Comparison of ENCODE assay signal across 37 cellular contexts in genomic region chr6:32457054-32457453, GRCh38. TPM values are rescaled to one million over a fixed set of nuclear protein-coding genes. Genes with fewer than 3 reads are reported as not detected.
"Had no signal": no experiment of that assay in that cellular context is flagged by ENCODE, and none has a peak within 500 bp of the region (broad histone marks: within the 10 kb centered on the region; RNA-seq: fewer than 3 reads in every experiment).

No MANE protein-coding gene starts in this region.

- H3K4me3 ChIP-seq: adrenal gland, ascending aorta, body of pancreas, breast epithelium, cardiac muscle cell had no signal

- H3K27me3 ChIP-seq: adrenal gland, ascending aorta, body of pancreas, brain microvascular endothelial cell, cardiac muscle cell had no signal

- H3K36me3 ChIP-seq: adrenal gland, ascending aorta, brain microvascular endothelial cell, breast epithelium, cardiac muscle cell had no signal

- H3K27ac ChIP-seq: adrenal gland, ascending aorta, body of pancreas, brain microvascular endothelial cell, breast epithelium, cardiac muscle cell had no signal

- H3K4me1 ChIP-seq: adrenal gland, ascending aorta, body of pancreas, breast epithelium had no signal

- ATAC-seq: activated naive CD4-positive, alpha-beta T cell treated with anti-CD3 and anti-CD28 coated beads, Interleukin-2, amount 50 U/mL, for 72 hours; activated naive CD8-positive, alpha-beta T cell treated with anti-CD3 and anti-CD28 coated beads, Interleukin-2, amount 50 U/mL, for 24 hours; activated T-cell treated with anti-CD3 and anti-CD28 coated beads, Interleukin-2, amount 50 U/mL, for 4 hours; activated T-cell treated with anti-CD3 and anti-CD28 coated beads, Interleukin-2, amount 50 U/mL, for 72 hours; activated T-helper 17 cell treated with anti-CD3 and anti-CD28 coated beads, Interleukin-2, amount 50 U/mL, for 72 hours; body of pancreas had no signal

- H3K9me3 ChIP-seq: adrenal gland, ascending aorta, body of pancreas, breast epithelium had no signal

- DNase-seq: activated effector memory CD4-positive, alpha-beta T cell treated with anti-CD3 and anti-CD28 coated beads, Interleukin-2, amount 50 U/mL, for 16 hours; activated effector memory CD4-positive, alpha-beta T cell treated with Interleukin-2 at 50 U/mL for 16 hours; activated gamma-delta T cell; activated gamma-delta T cell treated with Interleukin-2 at 50 U/mL for 16 hours; activated naive CD4-positive, alpha-beta T cell; activated naive CD4-positive, alpha-beta T cell treated with anti-CD3 and anti-CD28 coated beads for 36 hours; activated naive CD4-positive, alpha-beta T cell treated with anti-CD3 and anti-CD28 coated beads, Interleukin-2, amount 10 ng/mL, durations not matched to agents 7 days and 5 days; activated naive CD4-positive, alpha-beta T cell treated with anti-CD3 and anti-CD28 coated beads, Interleukin-2, amount 50 U/mL, for 16 hours; activated naive CD4-positive, alpha-beta T cell treated with Interleukin-2 at 50 U/mL for 16 hours; activated naive CD8-positive, alpha-beta T cell treated with anti-CD3 and anti-CD28 coated beads for 36 hours; activated naive CD8-positive, alpha-beta T cell treated with anti-CD3 and anti-CD28 coated beads, Interleukin-2, amount 10 ng/mL, durations not matched to agents 7 days and 5 days; activated naive CD8-positive, alpha-beta T cell treated with anti-CD3 and anti-CD28 coated beads, Interleukin-2, amount 50 U/mL, for 24 hours; activated T-cell treated with anti-CD3 and anti-CD28 coated beads, Interleukin-2, amount 50 U/mL, for 24 hours; activated T-cell treated with anti-CD3 and anti-CD28 coated beads, Interleukin-2, amount 50 U/mL, for 4 hours; activated T-cell treated with anti-CD3 and anti-CD28 coated beads, Interleukin-2, amount 50 U/mL, for 48 hours; activated T-cell treated with anti-CD3 and anti-CD28 coated beads, Interleukin-2, amount 50 U/mL, for 72 hours; adrenal gland; amniotic stem cell; amygdala; anterior cingulate cortex; aorta; body of pancreas; brain microvascular endothelial cell; caudate nucleus; central memory CD4-positive, alpha-beta T cell; cerebellar nuclear complex had no signal

RNA-seq across cellular contexts. Expression of gene HLA-DRA, which starts 17.4 kb away (rescaled TPM):
- total RNA-seq: astrocyte, bronchial epithelial cell, cardiac muscle cell, chondrocyte had no signal

RNA-seq across cellular contexts. Expression of gene BTNL2, which starts 50.1 kb away (rescaled TPM):
- total RNA-seq: activated naive CD4-positive, alpha-beta T cell treated with anti-CD3 and anti-CD28 coated beads for 36 hours; activated naive CD4-positive, alpha-beta T cell treated with anti-CD3 and anti-CD28 coated beads, Interleukin-2, amount 50 U/mL, for 72 hours; activated naive CD8-positive, alpha-beta T cell treated with anti-CD3 and anti-CD28 coated beads for 36 hours; activated naive CD8-positive, alpha-beta T cell treated with anti-CD3 and anti-CD28 coated beads, Interleukin-2, amount 10 ng/mL, durations not matched to agents 7 days and 5 days; activated T-cell treated with anti-CD3 and anti-CD28 coated beads, Interleukin-2, amount 50 U/mL, for 4 hours; activated T-cell treated with anti-CD3 and anti-CD28 coated beads, Interleukin-2, amount 50 U/mL, for 72 hours; activated T-helper 1 cell treated with anti-CD3 and anti-CD28 coated beads, Interleukin-12 subunit alpha, Interleukin-12 subunit beta, Interleukin-2, Interleukin-4 antibody, amounts not matched to agents 30 ng/mL and 10 ng/mL and 1 ng/mL, durations not matched to agents 14 hours and 24 hours and 36 hours; activated T-helper 17 cell treated with anti-CD3 and anti-CD28 coated beads, Interleukin-2, amount 50 U/mL, for 72 hours; activated T-helper 2 cell treated with anti-CD3 and anti-CD28 coated beads, Interferon-gamma antibody, Interleukin-2, Interleukin-4, amounts not matched to agents 10 μg/mL and 5 μg/mL and 100 μg/mL, durations not matched to agents 14 hours and 24 hours and 36 hours; aorta; ascending aorta; astrocyte; body of pancreas; breast epithelium; cardiac muscle cell; cardiac septum; chondrocyte had no signal
